21 cellular contexts compared by ENCODE assay signal in the genomic region with DNA sequence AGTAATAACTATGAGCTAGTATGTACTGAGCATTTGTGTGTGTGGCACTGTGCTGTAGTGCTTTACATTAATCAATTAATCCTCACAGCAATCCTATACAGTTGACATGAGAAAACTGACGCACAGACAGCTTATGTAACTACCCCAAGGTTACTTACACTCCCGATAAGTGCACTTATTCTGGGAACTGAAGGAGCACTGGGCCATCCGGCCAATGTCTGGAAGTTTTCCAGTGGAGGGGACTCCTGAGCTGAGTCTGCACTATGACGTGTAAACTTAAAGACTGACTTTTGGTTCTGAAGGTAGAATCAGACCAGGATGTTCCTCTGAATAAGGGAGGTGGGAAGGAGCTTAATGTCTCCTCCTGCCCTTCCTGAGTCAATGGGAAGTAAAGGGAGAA. TPM values are rescaled to one million over a fixed set of nuclear protein-coding genes. Genes with fewer than 3 reads are reported as not detected.
"Had no signal": no experiment of that assay in that cellular context is flagged by ENCODE, and none has a peak within 500 bp of the region (broad histone marks: within the 10 kb centered on the region; RNA-seq: fewer than 3 reads in every experiment).

No MANE protein-coding gene starts in this region.

- H3K36me3 ChIP-seq: brain microvascular endothelial cell, tibial nerve, uterus had no signal

- H3K27ac ChIP-seq: brain microvascular endothelial cell, dorsolateral prefrontal cortex, tibial nerve, uterus had no signal

- H3K27me3 ChIP-seq: tibial nerve, uterus had no signal

- H3K4me1 Mint-ChIP-seq: activated T-helper 17 cell treated with anti-CD3 and anti-CD28 coated beads, Interleukin-2, amount 50 U/mL, for 72 hours; immature natural killer cell had no signal

- DNase-seq: activated CD4-positive, alpha-beta T cell treated with anti-CD3 and anti-CD28 coated beads, Interleukin-2, amount 10 ng/mL, durations not matched to agents 24 days and 14 days; activated CD4-positive, CD25-positive, alpha-beta regulatory T cell; activated naive CD4-positive, alpha-beta T cell; activated naive CD8-positive, alpha-beta T cell treated with anti-CD3 and anti-CD28 coated beads, Interleukin-2, amount 10 ng/mL, durations not matched to agents 7 days and 5 days; activated T-cell treated with anti-CD3 and anti-CD28 coated beads, Interleukin-2, amount 50 U/mL, for 1 hour; brain microvascular endothelial cell; central memory CD4-positive, alpha-beta T cell; dorsolateral prefrontal cortex; foreskin melanocyte; immature natural killer cell; nucleus accumbens; posterior cingulate gyrus; stimulated activated CD4-positive, alpha-beta T cell treated with anti-CD3 and anti-CD28 coated beads, Interleukin-2, amount 100 ng/mL, for 24 hours; stimulated activated naive CD4-positive, alpha-beta T cell treated with Interleukin-2 at 50 U/mL for 16 hours; T-cell; uterus had no signal

- H3K9me3 ChIP-seq: tibial nerve, uterus had no signal

- H3K4me3 ChIP-seq: tibial nerve, uterus had no signal

- H3K27ac Mint-ChIP-seq: activated CD4-positive, alpha-beta T cell treated with anti-CD3 and anti-CD28 coated beads, Interleukin-2, amount 10 ng/mL, durations not matched to agents 24 days and 14 days; activated CD8-positive, alpha-beta T cell treated with anti-CD3 and anti-CD28 coated beads for 36 hours; activated naive CD8-positive, alpha-beta T cell treated with anti-CD3 and anti-CD28 coated beads, Interleukin-2, amount 10 ng/mL, durations not matched to agents 7 days and 5 days; activated T-helper 17 cell treated with anti-CD3 and anti-CD28 coated beads, Interleukin-2, amount 50 U/mL, for 72 hours; immature natural killer cell; natural killer cell treated with Interleukin-12 subunit alpha and Interleukin-12 subunit beta and Interleukin-15 and Interleukin-18, amount 100 ng/mL, for 72 hours; T-cell had no signal

- H3K4me1 ChIP-seq: uterus had no signal

- ATAC-seq: activated T-helper 17 cell treated with anti-CD3 and anti-CD28 coated beads, Interleukin-2, amount 50 U/mL, for 72 hours; natural killer cell treated with Interleukin-12 subunit alpha and Interleukin-12 subunit beta and Interleukin-15 and Interleukin-18, amount 100 ng/mL, for 72 hours; T-cell had no signal

- H3K36me3 Mint-ChIP-seq: activated naive CD8-positive, alpha-beta T cell treated with anti-CD3 and anti-CD28 coated beads, Interleukin-2, amount 10 ng/mL, durations not matched to agents 7 days and 5 days; immature natural killer cell; natural killer cell treated with Interleukin-12 subunit alpha and Interleukin-12 subunit beta and Interleukin-15 and Interleukin-18, amount 100 ng/mL, for 72 hours; T-cell had no signal

- H3K9me3 Mint-ChIP-seq: activated CD4-positive, alpha-beta T cell treated with anti-CD3 and anti-CD28 coated beads, Interleukin-2, amount 10 ng/mL, durations not matched to agents 24 days and 14 days; activated CD8-positive, alpha-beta T cell treated with anti-CD3 and anti-CD28 coated beads for 36 hours; activated naive CD8-positive, alpha-beta T cell treated with anti-CD3 and anti-CD28 coated beads, Interleukin-2, amount 10 ng/mL, durations not matched to agents 7 days and 5 days; activated T-helper 17 cell treated with anti-CD3 and anti-CD28 coated beads, Interleukin-2, amount 50 U/mL, for 72 hours; immature natural killer cell; natural killer cell treated with Interleukin-12 subunit alpha and Interleukin-12 subunit beta and Interleukin-15 and Interleukin-18, amount 100 ng/mL, for 72 hours; T-cell had no signal

- H3K4me3 Mint-ChIP-seq: activated CD4-positive, alpha-beta T cell treated with anti-CD3 and anti-CD28 coated beads, Interleukin-2, amount 10 ng/mL, durations not matched to agents 24 days and 14 days; activated CD8-positive, alpha-beta T cell treated with anti-CD3 and anti-CD28 coated beads for 36 hours; activated naive CD8-positive, alpha-beta T cell treated with anti-CD3 and anti-CD28 coated beads, Interleukin-2, amount 10 ng/mL, durations not matched to agents 7 days and 5 days; activated T-helper 17 cell treated with anti-CD3 and anti-CD28 coated beads, Interleukin-2, amount 50 U/mL, for 72 hours; immature natural killer cell; natural killer cell treated with Interleukin-12 subunit alpha and Interleukin-12 subunit beta and Interleukin-15 and Interleukin-18, amount 100 ng/mL, for 72 hours; T-cell had no signal

- FAIRE-seq: colon had no signal

RNA-seq across cellular contexts. Expression of a gene that starts 12.2 kb away (rescaled TPM):
- total RNA-seq: activated CD4-positive, alpha-beta T cell treated with anti-CD3 and anti-CD28 coated beads, Interleukin-2, amount 10 ng/mL, durations not matched to agents 24 days and 14 days; activated CD8-positive, alpha-beta T cell treated with anti-CD3 and anti-CD28 coated beads for 36 hours; activated naive CD8-positive, alpha-beta T cell treated with anti-CD3 and anti-CD28 coated beads, Interleukin-2, amount 10 ng/mL, durations not matched to agents 7 days and 5 days; activated T-helper 17 cell treated with anti-CD3 and anti-CD28 coated beads, Interleukin-2, amount 50 U/mL, for 72 hours; natural killer cell treated with Interleukin-12 subunit alpha and Interleukin-12 subunit beta and Interleukin-15 and Interleukin-18, amount 100 ng/mL, for 72 hours; T-cell had no signal
- polyA plus RNA-seq: immature natural killer cell had no signal
